ENCODE assay signal across 20 cellular contexts in the genomic region with DNA sequence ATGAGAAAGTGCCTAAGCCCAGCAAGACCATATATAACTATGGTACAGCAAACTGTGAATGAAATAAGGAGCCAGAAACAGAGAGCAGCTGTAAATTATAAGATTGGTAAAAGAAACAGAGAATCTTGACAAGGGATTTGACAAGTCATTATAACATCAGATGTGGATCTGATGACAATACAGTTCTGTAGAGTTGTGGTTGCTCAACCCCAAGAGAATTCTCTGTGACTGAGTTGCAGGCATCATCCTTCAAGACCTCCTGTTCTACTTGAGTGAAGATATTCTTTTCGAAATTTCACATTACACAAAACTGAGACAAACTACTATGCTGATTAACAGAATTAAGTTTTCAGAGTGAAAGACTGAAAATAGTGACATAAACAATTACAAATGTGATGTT.
A peak's percentile ranks its signal among the peaks of the same experiment; 100 is the strongest.
DNase-seq lines count a peak whose midpoint lies in the region; ATAC-seq lines count a peak whose summit lies in the region.
"Had no signal": no experiment of that assay in that cellular context is flagged by ENCODE, and none has a peak within 500 bp of the region (broad histone marks: within the 10 kb centered on the region; RNA-seq: fewer than 3 reads in every experiment).

No MANE protein-coding gene starts in this region.

- DNase-seq in NCI-H128 (lab: John Stamatoyannopoulos, UW; ENCODE audit: unreplicated experiment) (no peak), OCI-M2 (lab: John Stamatoyannopoulos, UW; ENCODE audit: unreplicated experiment) (no peak), NAMALWA (ENCODE audit: low spot score) (no peak)
- no peak for DNase-seq in stimulated activated CD4-positive, alpha-beta T cell treated with anti-CD3 and anti-CD28 coated beads, Interleukin-4, amount 100 ng/mL, for 24 hours
- DNase-seq: activated CD4-positive, alpha-beta T cell treated with anti-CD3 and anti-CD28 coated beads for 4 hours; activated T-cell treated with anti-CD3 and anti-CD28 coated beads for 4 hours; brain microvascular endothelial cell; GDM1; kidney glomerular epithelial cell; NCI-H1417; NCI-H2227 treated with DMSO at 0.1 percent for 48 hours; nucleus accumbens; Right ventricle myocardium superior; stimulated activated CD4-positive, alpha-beta T cell treated with anti-CD3 and anti-CD28 coated beads, Interleukin-4, amount 100 ng/mL, for 4 hours; tibial artery had no signal

- ATAC-seq in GM18867 (IDR thresholded peaks at IDR 0.05; ENCODE audit: unreplicated experiment) = peak; percentile 63
- peak; percentile 59 for ATAC-seq in GM21515 (IDR thresholded peaks at IDR 0.05; ENCODE audit: unreplicated experiment)
- ATAC-seq in HG03064 (IDR thresholded peaks at IDR 0.05; ENCODE audit: low read depth, unreplicated experiment) = peak; percentile 92
- peak; percentile 47 for ATAC-seq in HG03575 (IDR thresholded peaks at IDR 0.05; ENCODE audit: extremely low read depth, insufficient number of reproducible peaks, low FRiP score, unreplicated experiment)
- ATAC-seq: activated naive CD4-positive, alpha-beta T cell treated with anti-CD3 and anti-CD28 coated beads, Interleukin-2, amount 50 U/mL, for 72 hours had no signal
